Comparison of ENCODE assay signal across 20 cellular contexts in genomic region chr11:16494918-16495691, GRCh38.
"Had no signal": no experiment of that assay in that cellular context is flagged by ENCODE, and none has a peak within 500 bp of the region (broad histone marks: within the 10 kb centered on the region; RNA-seq: fewer than 3 reads in every experiment).

No MANE protein-coding gene starts in this region.

- H3K4me3 Mint-ChIP-seq: natural killer cell treated with Interleukin-12 subunit alpha and Interleukin-12 subunit beta and Interleukin-15 and Interleukin-18, amount 100 ng/mL, for 72 hours; neural progenitor cell; stimulated activated naive B cell treated with anti-CD40 and anti-IgM and Interleukin-4, amounts not matched to agents 10 μg/mL and 1 μg/mL and 100 μg/mL, for 72 hours; stimulated activated naive CD8-positive, alpha-beta T cell treated with anti-CD3 and anti-CD28 coated beads, Interleukin-15, amount 100 ng/mL, for 72 hours had no signal

- H3K4me1 Mint-ChIP-seq: neural progenitor cell; stimulated activated naive B cell treated with anti-CD40 and anti-IgM and Interleukin-4, amounts not matched to agents 10 μg/mL and 1 μg/mL and 100 μg/mL, for 72 hours; stimulated activated naive CD8-positive, alpha-beta T cell treated with anti-CD3 and anti-CD28 coated beads, Interleukin-15, amount 100 ng/mL, for 72 hours had no signal

- H3K27me3 Mint-ChIP-seq: natural killer cell treated with Interleukin-12 subunit alpha and Interleukin-12 subunit beta and Interleukin-15 and Interleukin-18, amount 100 ng/mL, for 72 hours; stimulated activated naive B cell treated with anti-CD40 and anti-IgM and Interleukin-4, amounts not matched to agents 10 μg/mL and 1 μg/mL and 100 μg/mL, for 72 hours; stimulated activated naive CD8-positive, alpha-beta T cell treated with anti-CD3 and anti-CD28 coated beads, Interleukin-15, amount 100 ng/mL, for 72 hours had no signal

- H3K36me3 Mint-ChIP-seq: stimulated activated naive B cell treated with anti-CD40 and anti-IgM and Interleukin-4, amounts not matched to agents 10 μg/mL and 1 μg/mL and 100 μg/mL, for 72 hours had no signal

- ATAC-seq: left lung; stimulated activated naive B cell treated with anti-CD40 and anti-IgM and Interleukin-4, amounts not matched to agents 10 μg/mL and 1 μg/mL and 100 μg/mL, for 72 hours; stimulated activated naive CD8-positive, alpha-beta T cell treated with anti-CD3 and anti-CD28 coated beads, Interleukin-15, amount 100 ng/mL, for 72 hours; upper lobe of right lung had no signal

- DNase-seq: cortex of kidney; dorsolateral prefrontal cortex; effector CD8-positive, alpha-beta T cell; foreskin melanocyte; hypothalamus; left lung; mesenchymal stem cell; midbrain; nucleus accumbens; ovary; retina; sigmoid colon; stimulated activated CD4-positive, alpha-beta T cell treated with anti-CD3 and anti-CD28 coated beads, Interleukin-2, amount 100 ng/mL, for 24 hours; stimulated activated CD4-positive, alpha-beta T cell treated with anti-CD3 and anti-CD28 coated beads, Interleukin-4, amount 100 ng/mL, for 4 hours; stimulated activated naive B cell treated with anti-CD40 and anti-IgM and Interleukin-4, amounts not matched to agents 10 μg/mL and 1 μg/mL and 100 μg/mL, for 72 hours; stimulated activated naive CD8-positive, alpha-beta T cell treated with anti-CD3 and anti-CD28 coated beads, Interleukin-15, amount 100 ng/mL, for 72 hours; testis had no signal

- H3K27ac Mint-ChIP-seq: natural killer cell treated with Interleukin-12 subunit alpha and Interleukin-12 subunit beta and Interleukin-15 and Interleukin-18, amount 100 ng/mL, for 72 hours; neural progenitor cell; stimulated activated naive B cell treated with anti-CD40 and anti-IgM and Interleukin-4, amounts not matched to agents 10 μg/mL and 1 μg/mL and 100 μg/mL, for 72 hours; stimulated activated naive CD8-positive, alpha-beta T cell treated with anti-CD3 and anti-CD28 coated beads, Interleukin-15, amount 100 ng/mL, for 72 hours had no signal
